Comparison of ENCODE assay signal across 8 cellular contexts in the genomic region with DNA sequence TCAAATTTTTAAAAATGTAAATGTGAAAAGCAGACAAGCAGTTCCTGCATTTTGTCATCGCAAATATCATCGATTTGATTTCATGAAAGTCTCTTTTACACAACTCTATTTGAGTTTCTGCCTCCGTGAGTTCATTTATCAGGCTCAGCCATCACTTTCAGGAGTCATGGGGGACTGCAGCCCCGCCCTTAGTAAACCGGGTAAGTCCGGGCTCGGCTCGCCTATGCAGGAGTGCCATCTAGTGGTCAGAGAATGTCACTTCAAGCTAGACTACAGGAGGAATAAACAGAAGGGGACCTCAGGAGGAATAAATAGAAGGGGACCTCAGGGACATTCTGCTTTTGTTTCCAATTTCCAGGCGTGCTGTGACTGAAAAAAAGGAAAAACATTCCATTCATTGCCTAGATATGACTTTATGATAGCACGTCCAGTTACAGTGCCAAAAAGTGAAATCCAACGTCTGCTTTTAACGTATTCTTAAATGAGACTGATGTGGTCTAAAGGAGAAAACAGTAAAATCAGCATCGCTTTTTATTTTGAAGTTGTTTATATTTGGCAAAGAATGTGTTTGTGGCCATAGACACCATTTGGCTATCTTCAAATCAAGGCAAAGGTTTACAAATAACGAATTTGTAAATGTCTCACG.
DNase-seq lines count a peak whose midpoint lies in the region; TF ChIP-seq lines count a peak whose summit lies in the region.

No MANE protein-coding gene starts in this region.

- H3K4me3 ChIP-seq in GM12865 (ENCODE audit: low read depth, low read length) (no peak overlapping the region), adipocyte (ENCODE audit: low read length) (peak overlapping the region; percentile 61), left ventricle myocardium inferior (peak overlapping the region; percentile 47), vagina (peak overlapping the region in 1 of 2 donors; percentile 6)

- H3K36me3 ChIP-seq in adipocyte (ENCODE audit: control insufficient read depth, insufficient read depth, low read length, severe bottlenecking) (no peaks in the 10 kb centered on the region), left ventricle myocardium inferior (no peaks in the 10 kb centered on the region), vagina (no peaks in the 10 kb centered on the region)

- no peak for TF ChIP-seq POLR2A in vagina (IDR thresholded peaks at IDR 0.05)

- no peaks in the 10 kb centered on the region for H3K27me3 ChIP-seq in adipocyte (replicated peaks; ENCODE audit: control insufficient read depth, insufficient read depth, low read length)
- peaks cover 4% of the 10 kb centered on the region for H3K27me3 ChIP-seq in left ventricle myocardium inferior (ENCODE audit: low read depth)
- no peaks in the 10 kb centered on the region for H3K27me3 ChIP-seq in vagina

- H3K4me3 Mint-ChIP-seq in HFFc6: peak overlapping the region; percentile 68

- DNase-seq in GM12865 (ENCODE audit: low read depth) (peak; percentile 82), HFFc6 (peak; percentile 68), NCI-H1048 (lab: John Stamatoyannopoulos, UW) (peak; percentile 39), SW480 (ENCODE audit: low spot score) (peak; percentile 65), adipocyte (ENCODE audit: low read depth) (peak; percentile 93), left ventricle myocardium inferior (peak; percentile 55), pulmonary artery endothelial cell (ENCODE audit: low read depth, low spot score) (peak; percentile 48), vagina (ENCODE audit: extremely low spot score in 2 of 2) (no peak)

- H3K27ac ChIP-seq in left ventricle myocardium inferior (replicated peaks): no peak overlapping the region
- H3K27ac ChIP-seq in vagina: no peak overlapping the region

- peak overlapping the region; percentile 64 for H3K9ac ChIP-seq in adipocyte (ENCODE audit: low read length)

- peaks cover 40% of the 10 kb centered on the region for H3K4me1 ChIP-seq in adipocyte (ENCODE audit: control insufficient read depth, insufficient read depth, low read length)
- peaks cover 13% of the 10 kb centered on the region for H3K4me1 ChIP-seq in left ventricle myocardium inferior
- peaks cover 10% of the 10 kb centered on the region for H3K4me1 ChIP-seq in vagina

- no peaks in the 10 kb centered on the region for H3K9me3 Mint-ChIP-seq in HFFc6

- peak; percentile 85 for TF ChIP-seq CTCF in GM12865 (IDR thresholded peaks at IDR 0.05; ENCODE audit: insufficient read depth, low read depth, low read length, missing control alignments)
- TF ChIP-seq CTCF in HFFc6 (IDR thresholded peaks at IDR 0.05): peak; percentile 97
- peak; percentile 94 for TF ChIP-seq CTCF in left ventricle myocardium inferior (IDR thresholded peaks at IDR 0.05; ENCODE audit: borderline replicate concordance)
- TF ChIP-seq CTCF in vagina (IDR thresholded peaks at IDR 0.05): peak; percentile 64 to 84 (median 72)

- no peaks in the 10 kb centered on the region for H3K4me1 Mint-ChIP-seq in HFFc6 (ENCODE audit: low read depth)

- H3K27me3 Mint-ChIP-seq in HFFc6 (ENCODE audit: insufficient read depth): peaks cover 7% of the 10 kb centered on the region

- H3K27ac Mint-ChIP-seq in HFFc6: no peak overlapping the region

- intact Hi-C loops in left ventricle myocardium inferior (cut with micrococcal nuclease) (loop anchor here (10.0 kb wide), 1 partner anchor 249 kb away; no protein-coding TSS in a partner anchor), vagina (cut with DNase I) (no loop called here)

- no peaks in the 10 kb centered on the region for H3K9me3 ChIP-seq in adipocyte (ENCODE audit: control insufficient read depth, low read length)
- H3K9me3 ChIP-seq in left ventricle myocardium inferior (replicated peaks): no peaks in the 10 kb centered on the region
- H3K9me3 ChIP-seq in vagina: no peaks in the 10 kb centered on the region

- H3K36me3 Mint-ChIP-seq in HFFc6 (ENCODE audit: low read depth): no peaks in the 10 kb centered on the region

Comparison
In these comparisons a context has a peak if more than half of its experiments do, and no peak if none do; other contexts are left out.
1. DNase-seq: peak in GM12865 (single experiment), HFFc6 (single experiment), NCI-H1048 (single experiment), SW480 (single experiment), adipocyte (single experiment), left ventricle myocardium inferior (single experiment) and pulmonary artery endothelial cell (single experiment); none in vagina (0 of 2).
2. Peak in every context shown above with its lines, with median percentiles within 50 percentile points of each other: CTCF ChIP-seq.